In genomic region chr5:121315786-121316185, GRCh38 we compare ENCODE assay signal across 26 cellular contexts.
DNase-seq lines count a peak whose midpoint lies in the region; ATAC-seq, FAIRE-seq and TF ChIP-seq lines count a peak whose summit lies in the region.
"Had no signal": no experiment of that assay in that cellular context is flagged by ENCODE, and none has a peak within 500 bp of the region (broad histone marks: within the 10 kb centered on the region; RNA-seq: fewer than 3 reads in every experiment).

No MANE protein-coding gene starts in this region.

- in situ Hi-C loops in HepG2 (cut with HindIII; ENCODE audit: extremely low pct_ligation_motif_present, low pct_unique_long_range_greater_than_20kb), result no loop called here

- FAIRE-seq in endothelial cell of umbilical vein (lab: Jason Lieb, UNC), result peak; percentile 62
- FAIRE-seq in HepG2 (lab: Jason Lieb, UNC), result no peak
- FAIRE-seq: GM18507 had no signal

- TF ChIP-seq RAD21 in HepG2 (CRISPR knock-in tag; IDR thresholded peaks at IDR 0.05), result no peak

- TF ChIP-seq POLR2A in endothelial cell of umbilical vein (IDR thresholded peaks at IDR 0.05; ENCODE audit: low read depth, low read length) (no peak), HepG2 (IDR thresholded peaks at IDR 0.05; ENCODE audit: insufficient read depth in 1 of 2, low read depth in 2 of 2, low read length in 2 of 2) (no peak)

- WGBS in HepG2 (ENCODE audit: low lambda C conversion rate), result 0% methylated on average over 1 of the region's 1 CpG

- DNase-seq in Daoy (ENCODE audit: low read depth) (peak; percentile 23), NCI-H226 (peak; percentile 8), endothelial cell of umbilical vein (ENCODE audit: low read depth, low spot score) (no peak), retinal pigment epithelial cell (ENCODE audit: low read depth) (peak; percentile 40), AG20443 (ENCODE audit: low spot score) (no peak), HepG2 (ENCODE audit: low spot score) (no peak), left colon (no peak)
- DNase-seq: BE2C; CD8-positive, alpha-beta memory T cell; DMS153; DND-41; H9; HFFc6; NCI-H1048; NCI-H1417; NCI-H1694 treated with DMSO at 0.1 percent for 48 hours; NCI-H2081; NCI-H2227 treated with DMSO at 0.1 percent for 48 hours; NCI-H524; NCI-H774; SHP77 treated with DMSO at 0.1 percent for 48 hours; T-helper 1 cell had no signal

- no peaks in the 10 kb centered on the region for H3K9me1 ChIP-seq in endothelial cell of umbilical vein (replicated peaks; ENCODE audit: control insufficient read depth, extremely low read depth, insufficient read depth, low read length)

- TF ChIP-seq CTCF in endothelial cell of umbilical vein (IDR thresholded peaks at IDR 0.05; ENCODE audit: extremely low read depth in 1 of 2, insufficient read depth in 1 of 2, low read depth in 1 of 2, low read length in 2 of 2) (no peak), retinal pigment epithelial cell (conservative IDR thresholded peaks at IDR 0.05; ENCODE audit: low read depth, low read length) (no peak), HepG2 (CRISPR knock-in tag; IDR thresholded peaks at IDR 0.05) (no peak)

- dilution Hi-C loops in endothelial cell of umbilical vein (cut with MboI; ENCODE audit: extremely low pct_ligation_motif_present, low sequenced_read_pairs), result no loop called here

- H3K4me2 ChIP-seq in endothelial cell of umbilical vein (ENCODE audit: insufficient read depth, low read length), result no peak overlapping the region
- no peak overlapping the region for H3K4me2 ChIP-seq in HepG2 (ENCODE audit: low read depth, low read length)
- H3K4me2 ChIP-seq: GM23338 had no signal

- H3K9me3 ChIP-seq in endothelial cell of umbilical vein (replicated peaks; ENCODE audit: control insufficient read depth, insufficient read depth, low read length) (no peaks in the 10 kb centered on the region), HepG2 (ENCODE audit: low read length) (peaks cover 7% of the 10 kb centered on the region; the same call in 1 of the 2 replicates)
- H3K9me3 ChIP-seq: BE2C had no signal

- intact Hi-C loops in endothelial cell of umbilical vein (cut with micrococcal nuclease), result no loop called here
- intact Hi-C loops in HepG2 (cut with micrococcal nuclease; ENCODE audit: unreplicated experiment), result no loop called here
- intact Hi-C loops in left colon (cut with DNase I, micrococcal nuclease), result no loop called here

- no peaks in the 10 kb centered on the region for H3K27me3 ChIP-seq in endothelial cell of umbilical vein (ENCODE audit: control insufficient read depth in 2 of 2, insufficient read depth in 2 of 2, low read length in 2 of 2)
- H3K27me3 ChIP-seq in HepG2 (ENCODE audit: control insufficient read depth in 1 of 2, insufficient read depth in 2 of 2, low read length in 2 of 2), result no peaks in the 10 kb centered on the region
- H3K27me3 ChIP-seq: BE2C had no signal

- H3K36me3 ChIP-seq in endothelial cell of umbilical vein (ENCODE audit: control insufficient read depth in 2 of 2, extremely low read depth in 1 of 2, insufficient read depth in 2 of 2, low read length in 2 of 2), result no peaks in the 10 kb centered on the region
- no peaks in the 10 kb centered on the region for H3K36me3 ChIP-seq in HepG2 (replicated peaks in 1 of 2; ENCODE audit: control insufficient read depth in 1 of 2, insufficient read depth in 2 of 2, low read length in 2 of 2)

- no peak overlapping the region for H3K9ac ChIP-seq in endothelial cell of umbilical vein (replicated peaks; ENCODE audit: extremely low read depth, insufficient read depth, low read length)
- H3K9ac ChIP-seq in HepG2 (ENCODE audit: insufficient read depth, low read depth, low read length), result no peak overlapping the region

- no peak for ATAC-seq in HepG2
- ATAC-seq in left colon, result no peak
- ATAC-seq: GM23338, Panc1 had no signal

- H3K79me2 ChIP-seq in endothelial cell of umbilical vein (ENCODE audit: control insufficient read depth, insufficient read depth, low read length) (no peaks in the 10 kb centered on the region), HepG2 (ENCODE audit: insufficient read depth, low read length) (no peaks in the 10 kb centered on the region)

- H2AFZ ChIP-seq in endothelial cell of umbilical vein (ENCODE audit: low read depth, low read length) (peak overlapping the region; percentile 42), HepG2 (ENCODE audit: low read length) (no peak overlapping the region)
- H2AFZ ChIP-seq: GM23338 had no signal

- H3K4me1 ChIP-seq in endothelial cell of umbilical vein (ENCODE audit: control insufficient read depth, extremely low read depth, insufficient read depth, low read length) (no peaks in the 10 kb centered on the region), HepG2 (ENCODE audit: insufficient read depth, low read length) (no peaks in the 10 kb centered on the region)

- no peak for TF ChIP-seq EP300 in HepG2 (IDR thresholded peaks at IDR 0.05; ENCODE audit: low read depth in 2 of 2, low read length in 2 of 2)
- no peak for TF ChIP-seq EP300 in HepG2 (CRISPR knock-in tag; IDR thresholded peaks at IDR 0.05; ENCODE audit: borderline replicate concordance)

- no peaks in the 10 kb centered on the region for H4K20me1 ChIP-seq in endothelial cell of umbilical vein (replicated peaks; ENCODE audit: control insufficient read depth, extremely low read depth, insufficient read depth, low read length)
- no peaks in the 10 kb centered on the region for H4K20me1 ChIP-seq in HepG2 (ENCODE audit: insufficient read depth, low read length)

- H3K27ac ChIP-seq in endothelial cell of umbilical vein (ENCODE audit: insufficient read depth, low read depth, low read length), result no peak overlapping the region
- no peak overlapping the region for H3K27ac ChIP-seq in HepG2 (ENCODE audit: extremely low read length, insufficient read depth, low read length)
- H3K27ac ChIP-seq: RWPE1 had no signal

- POLR2A ChIA-PET in endothelial cell of umbilical vein (lab: Charles Lee), result no interaction called here
- POLR2A ChIA-PET in HepG2 (lab: Yijun Ruan, JAX), result no interaction called here

- BruUV-seq in endothelial cell of umbilical vein (replicated peaks; lab: Mats Ljungman, UMichigan), result no TSS peak
- BruUV-seq in HepG2 (replicated peaks; lab: Mats Ljungman, UMichigan), result no TSS peak

- H3K4me3 ChIP-seq in endothelial cell of umbilical vein (replicated peaks in 1 of 3; ENCODE audit: insufficient read depth in 1 of 3, low read depth in 1 of 3, low read length in 3 of 3) (no peak overlapping the region), retinal pigment epithelial cell (ENCODE audit: low read length) (no peak overlapping the region), HepG2 (replicated peaks in 1 of 3; ENCODE audit: insufficient read depth in 1 of 3, low read depth in 2 of 3, low read length in 3 of 3) (no peak overlapping the region)
- H3K4me3 ChIP-seq: GM23338 had no signal

- CTCF ChIA-PET in endothelial cell of umbilical vein (lab: Charles Lee), result no interaction called here
- CTCF ChIA-PET in HepG2 (lab: Yijun Ruan, JAX; ENCODE audit: low intra/inter-chr PET ratio, low total read pairs), result no interaction called here

TF ChIP-seq in endothelial cell of umbilical vein, 7 proteins besides CTCF, POLR2A, EP300 and RAD21:
- TF ChIP-seq JUN (IDR thresholded peaks at IDR 0.05; ENCODE audit: borderline replicate concordance, insufficient read depth, insufficient read length, low read depth) (no peak), GATA2 (IDR thresholded peaks at IDR 0.05; ENCODE audit: insufficient read depth, insufficient read length, low read depth, low read length) (peak; percentile 97), POLR2AphosphoS5 (IDR thresholded peaks at IDR 0.05; ENCODE audit: insufficient read depth, low read depth, low read length) (no peak), EZH2 (IDR thresholded peaks at IDR 0.05; ENCODE audit: borderline replicate concordance, low read depth, low read length, severe bottlenecking) (no peak), FOS (IDR thresholded peaks at IDR 0.05; ENCODE audit: borderline replicate concordance, insufficient read depth, low read length) (peak; percentile 54), MYC (IDR thresholded peaks at IDR 0.05; ENCODE audit: low read depth, low read length) (no peak)
- TF ChIP-seq, protein P1, sequence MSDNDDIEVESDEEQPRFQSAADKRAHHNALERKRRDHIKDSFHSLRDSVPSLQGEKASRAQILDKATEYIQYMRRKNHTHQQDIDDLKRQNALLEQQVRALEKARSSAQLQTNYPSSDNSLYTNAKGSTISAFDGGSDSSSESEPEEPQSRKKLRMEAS (IDR thresholded peaks at IDR 0.05; ENCODE audit: insufficient read depth, insufficient read length), result no peak

TF ChIP-seq in HepG2, 621 proteins besides CTCF, POLR2A, EP300 and RAD21 (continues in another document):
- no peak for TF ChIP-seq AKNA (CRISPR knock-in tag; IDR thresholded peaks at IDR 0.05; ENCODE audit: borderline replicate concordance)

Comparison
In these comparisons a context has a peak if more than half of its experiments do, and no peak if none do; other contexts are left out.
1. DNase-seq: peak in Daoy (single experiment), NCI-H226 (single experiment) and retinal pigment epithelial cell (single experiment); none in endothelial cell of umbilical vein (single experiment), AG20443 (single experiment), HepG2 (single experiment) and left colon (0 of 2).